In the genomic region with DNA sequence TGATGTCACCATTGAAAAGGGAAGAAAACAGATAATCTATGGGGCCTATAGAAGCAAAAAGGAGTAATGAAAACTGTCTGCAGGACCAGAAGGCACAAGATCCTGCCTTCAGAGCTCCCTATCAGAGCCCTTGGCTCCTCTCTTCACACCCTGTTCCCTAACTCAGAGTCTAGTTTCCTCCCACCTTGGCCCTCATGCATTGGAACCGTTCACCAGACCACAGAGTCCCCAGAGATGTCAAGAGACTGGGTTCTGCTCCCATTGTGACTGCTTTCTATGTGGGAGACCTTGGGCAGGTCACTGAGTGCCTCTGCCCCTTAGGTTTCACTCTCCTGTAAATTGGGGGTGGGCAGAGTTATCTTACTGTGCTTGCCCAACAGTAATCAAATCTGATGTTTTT, we compare ENCODE assay signal across 14 cellular contexts.
DNase-seq lines count a peak whose midpoint lies in the region; ATAC-seq and TF ChIP-seq lines count a peak whose summit lies in the region.
"Had no signal": no experiment of that assay in that cellular context is flagged by ENCODE, and none has a peak within 500 bp of the region (broad histone marks: within the 10 kb centered on the region; RNA-seq: fewer than 3 reads in every experiment).

No MANE protein-coding gene starts in this region.

- no peaks in the 10 kb centered on the region for H3K4me1 ChIP-seq in MM.1S (ENCODE audit: low read length)

- H3F3A ChIP-seq in MM.1S (ENCODE audit: insufficient read depth, low read length): no peaks in the 10 kb centered on the region

- no peak overlapping the region for H2AFZ ChIP-seq in MM.1S (ENCODE audit: low read length)

- H3K9me3 ChIP-seq in MM.1S (replicated peaks; ENCODE audit: insufficient read depth, low read length): no peaks in the 10 kb centered on the region

- peak; percentile 62 for DNase-seq in DMS 273 (lab: John Stamatoyannopoulos, UW; ENCODE audit: unreplicated experiment)
- peak; percentile 49 for DNase-seq in SHP77 treated with DMSO at 0.1 percent for 48 hours (lab: John Stamatoyannopoulos, UW)
- no peak for DNase-seq in MM.1S
- DNase-seq in HCEC 1CT: no peak
- DNase-seq: amygdala; CD8-positive, alpha-beta T cell; NCI-H2227 treated with DMSO at 0.1 percent for 48 hours; stimulated activated CD4-positive, alpha-beta T cell treated with anti-CD3 and anti-CD28 coated beads, Interleukin-4, amount 100 ng/mL, for 1 hour; stimulated activated naive CD8-positive, alpha-beta T cell treated with anti-CD3 and anti-CD28 coated beads, Interleukin-15, Interleukin-2, amounts not matched to agents 100 U/mL and 50 U/mL, for 24 hours had no signal

- H3K27ac ChIP-seq in MM.1S (ENCODE audit: low read length): no peak overlapping the region
- H3K27ac ChIP-seq: VCaP had no signal

- ATAC-seq in GM19351 (IDR thresholded peaks at IDR 0.05; ENCODE audit: unreplicated experiment) (peak; percentile 71), HG03095 (IDR thresholded peaks at IDR 0.05; ENCODE audit: unreplicated experiment) (peak; percentile 64), HG03354 (IDR thresholded peaks at IDR 0.05; ENCODE audit: poor library complexity, severe bottlenecking, unreplicated experiment) (no peak), GM21526 (IDR thresholded peaks at IDR 0.05; ENCODE audit: low FRiP score, unreplicated experiment) (no peak)
- ATAC-seq: CD8-positive, alpha-beta T cell; stimulated activated naive CD8-positive, alpha-beta T cell treated with anti-CD3 and anti-CD28 coated beads, Interleukin-15, Interleukin-2, amounts not matched to agents 100 U/mL and 50 U/mL, for 24 hours had no signal

- no peaks in the 10 kb centered on the region for H4K20me1 ChIP-seq in MM.1S (ENCODE audit: insufficient read depth, low read length)

- TF ChIP-seq CTCF in MM.1S (IDR thresholded peaks at IDR 0.05; ENCODE audit: low read length): no peak

- no peak overlapping the region for H3K4me3 ChIP-seq in MM.1S (ENCODE audit: low read length)

- H3K79me2 ChIP-seq in MM.1S (ENCODE audit: low read length): no peaks in the 10 kb centered on the region

- H3K9ac ChIP-seq in MM.1S (ENCODE audit: low read length): no peak overlapping the region

- H3K27me3 ChIP-seq in MM.1S (replicated peaks; ENCODE audit: insufficient read depth, low read length): no peaks in the 10 kb centered on the region

- no peaks in the 10 kb centered on the region for H3K36me3 ChIP-seq in MM.1S (replicated peaks; ENCODE audit: insufficient read depth, low read length)

- no peaks in the 10 kb centered on the region for H3K9me2 ChIP-seq in MM.1S (replicated peaks; ENCODE audit: insufficient read depth, low read length)

- H3K4me2 ChIP-seq in MM.1S (ENCODE audit: low read depth, low read length): no peak overlapping the region

Comparison
In these comparisons a context has a peak if more than half of its experiments do, and no peak if none do; other contexts are left out.
1. DNase-seq: peak in DMS 273 (single experiment) and SHP77 treated with DMSO at 0.1 percent for 48 hours (single experiment); none in MM.1S (single experiment) and HCEC 1CT (single experiment).
2. ATAC-seq: peak in GM19351 (single experiment) and HG03095 (single experiment); none in HG03354 (single experiment) and GM21526 (single experiment).